ENCODE assay signal across 23 cellular contexts in the genomic region with DNA sequence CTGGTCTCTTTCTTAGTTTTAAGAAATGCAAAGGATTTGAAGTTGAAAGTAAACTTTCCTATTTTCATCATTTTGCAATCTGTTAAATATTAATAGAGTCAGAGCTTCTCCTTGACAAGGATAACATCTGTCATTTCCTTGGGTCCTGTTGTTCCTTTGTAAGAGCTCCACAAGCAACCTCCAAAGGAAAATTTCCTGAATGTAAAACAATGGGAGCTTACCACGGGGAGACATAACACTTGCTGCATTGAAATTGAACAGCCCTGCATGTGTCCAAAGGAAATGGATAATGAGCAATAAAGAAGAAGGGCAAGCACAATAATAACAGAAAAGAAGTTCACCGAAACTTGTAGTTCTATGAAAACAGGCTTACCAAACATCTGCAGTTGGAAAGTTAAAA. TPM values are rescaled to one million over a fixed set of nuclear protein-coding genes. Genes with fewer than 3 reads are reported as not detected.
DNase-seq lines count a peak whose midpoint lies in the region; ATAC-seq, FAIRE-seq and TF ChIP-seq lines count a peak whose summit lies in the region.
"Had no signal": no experiment of that assay in that cellular context is flagged by ENCODE, and none has a peak within 500 bp of the region (broad histone marks: within the 10 kb centered on the region; RNA-seq: fewer than 3 reads in every experiment).

No MANE protein-coding gene starts in this region.

- no peak overlapping the region for H2BK5ac ChIP-seq in mesenchymal stem cell (ENCODE audit: low read depth, low read length, poor library complexity, severe bottlenecking)

- H3K14ac ChIP-seq in mesenchymal stem cell (ENCODE audit: low read length in 2 of 2): no peak overlapping the region

- no peak for FAIRE-seq in A549 (lab: Jason Lieb, UNC)
- FAIRE-seq in kidney (lab: Jason Lieb, UNC): no peak
- FAIRE-seq: HTR-8/SVneo had no signal

- H3K27ac Mint-ChIP-seq in WTC11 (no peak overlapping the region), endothelial cell (ENCODE audit: unreplicated experiment) (no peak overlapping the region)
- H3K27ac Mint-ChIP-seq: CD8-positive, alpha-beta T cell; IgD-negative memory B cell; T-cell had no signal

- H2BK12ac ChIP-seq in mesenchymal stem cell (ENCODE audit: low read length in 2 of 2): no peak overlapping the region

- TF ChIP-seq EP300 in A549 (IDR thresholded peaks at IDR 0.05): no peak

- no peaks in the 10 kb centered on the region for H3K79me1 ChIP-seq in mesenchymal stem cell (replicated peaks; ENCODE audit: low read length, poor library complexity, severe bottlenecking)

- no peak overlapping the region for H2AK5ac ChIP-seq in mesenchymal stem cell (ENCODE audit: low read length, severe bottlenecking)

- H2AFZ ChIP-seq in mesenchymal stem cell (ENCODE audit: low read depth, low read length): no peak overlapping the region

- H3K4ac ChIP-seq in mesenchymal stem cell (ENCODE audit: low read depth in 1 of 2, low read length in 2 of 2): no peak overlapping the region

- TF ChIP-seq POLR2A in A549 (IDR thresholded peaks at IDR 0.05; ENCODE audit: low read length): no peak

- H2BK120ac ChIP-seq in mesenchymal stem cell (ENCODE audit: low read depth, low read length): no peak overlapping the region

- no peak overlapping the region for H3K23ac ChIP-seq in mesenchymal stem cell (ENCODE audit: low read length in 2 of 2)

- H3K9ac ChIP-seq in HUES48 (ENCODE audit: low read depth, low read length) (no peak overlapping the region), mesenchymal stem cell (ENCODE audit: low read length) (no peak overlapping the region), kidney (ENCODE audit: low read length in 2 of 2) (no peak overlapping the region)

- DNase-seq in A549 (ENCODE audit: low read depth in 1 of 2, low spot score in 1 of 2): no peak
- no peak for DNase-seq in WTC11 (ENCODE audit: low spot score)
- no peak for DNase-seq in mesenchymal stem cell
- DNase-seq in endothelial cell (ENCODE audit: low spot score): no peak
- no peak for DNase-seq in kidney
- no peak for DNase-seq in COLO668 (lab: John Stamatoyannopoulos, UW; ENCODE audit: unreplicated experiment)
- no peak for DNase-seq in cerebellum (ENCODE audit: low spot score)
- DNase-seq: AML-193; C1 segment of cervical spinal cord; CD8-positive, alpha-beta T cell; DMS79 treated with DMSO at 0.1 percent for 48 hours; NCI-H187 treated with DMSO at 0.1 percent for 48 hours; NCI-H2107; NCI-H226; NCI-H82; SIG-M5; T-cell had no signal

- no peak overlapping the region for H4K8ac ChIP-seq in mesenchymal stem cell (ENCODE audit: low read length)

- H3K36me3 ChIP-seq in HUES48 (ENCODE audit: control insufficient read depth, insufficient read depth, low read length) (no peaks in the 10 kb centered on the region), mesenchymal stem cell (ENCODE audit: control insufficient read depth in 1 of 2, insufficient read depth in 2 of 2, low read depth in 1 of 2, low read length in 2 of 2) (no peaks in the 10 kb centered on the region), kidney (ENCODE audit: control insufficient read depth in 1 of 2, insufficient read depth in 2 of 2, low read length in 2 of 2) (no peaks in the 10 kb centered on the region)
- H3K36me3 ChIP-seq: HAP-1 had no signal

- H3K4me3 Mint-ChIP-seq in WTC11 (no peak overlapping the region), endothelial cell (ENCODE audit: unreplicated experiment) (no peak overlapping the region)
- H3K4me3 Mint-ChIP-seq: CD8-positive, alpha-beta T cell; IgD-negative memory B cell; T-cell had no signal

- H3K36me3 Mint-ChIP-seq in WTC11 (peaks cover 11% of the 10 kb centered on the region), endothelial cell (ENCODE audit: low read depth, unreplicated experiment) (no peaks in the 10 kb centered on the region)
- H3K36me3 Mint-ChIP-seq: CD8-positive, alpha-beta T cell; IgD-negative memory B cell; T-cell had no signal

- TF ChIP-seq CTCF in A549 (IDR thresholded peaks at IDR 0.05) (no peak), WTC11 (IDR thresholded peaks at IDR 0.05) (no peak), endothelial cell (IDR thresholded peaks at IDR 0.05; ENCODE audit: unreplicated experiment) (no peak), kidney (IDR thresholded peaks at IDR 0.05; ENCODE audit: borderline replicate concordance, extremely low read depth, insufficient read depth) (no peak)

- H3K18ac ChIP-seq in mesenchymal stem cell (ENCODE audit: low read depth in 1 of 2, low read length in 2 of 2): peak overlapping the region in 1 of 2 experiments; percentile 62

- H3K4me1 Mint-ChIP-seq in WTC11 (peaks cover 55% of the 10 kb centered on the region), endothelial cell (ENCODE audit: unreplicated experiment) (peaks cover 41% of the 10 kb centered on the region)
- H3K4me1 Mint-ChIP-seq: T-cell had no signal

- H3K4me2 ChIP-seq in A549 (peak overlapping the region; percentile 30), mesenchymal stem cell (ENCODE audit: low read length, poor library complexity, severe bottlenecking) (no peak overlapping the region)

- H3K27me3 Mint-ChIP-seq in WTC11 (ENCODE audit: low read depth) (peaks cover 3% of the 10 kb centered on the region; the same call in 1 of the 2 replicates), endothelial cell (ENCODE audit: unreplicated experiment) (peaks cover 6% of the 10 kb centered on the region)

- H2BK15ac ChIP-seq in mesenchymal stem cell (ENCODE audit: low read depth, poor library complexity, severe bottlenecking): no peak overlapping the region

- no peak for TF ChIP-seq RAD21 in A549 (conservative IDR thresholded peaks at IDR 0.05 in 1 of 2, IDR thresholded peaks at IDR 0.05 in 1 of 2)

- WGBS in A549 (ENCODE audit: missing lambda C conversion rate): 52% methylated on average over 2 of the region's 2 CpGs
- 0% methylated on average over 1 of the region's 2 CpGs for WGBS in mesenchymal stem cell

- H3K9me3 ChIP-seq in A549: no peaks in the 10 kb centered on the region
- H3K9me3 ChIP-seq in HUES48 (ENCODE audit: control insufficient read depth, insufficient read depth, low read length): 0 out of 2 replicates have a peak, but pooled peaks cover 4% of the 10 kb centered on the region
- H3K9me3 ChIP-seq in mesenchymal stem cell (ENCODE audit: control insufficient read depth, low read length): no peaks in the 10 kb centered on the region
- no peaks in the 10 kb centered on the region for H3K9me3 ChIP-seq in kidney (ENCODE audit: control insufficient read depth in 1 of 2, low read length in 2 of 2)
- H3K9me3 ChIP-seq: HAP-1 had no signal

- POLR2A ChIA-PET in A549 (lab: Yijun Ruan, JAX) (no interaction called here), WTC11 (lab: Charles Lee) (no interaction called here)

- CTCF ChIA-PET in A549 (lab: Yijun Ruan, JAX): no interaction called here
- CTCF ChIA-PET in WTC11 (lab: Charles Lee): interaction anchor here (0.7 to 0.9 kb wide), 2 partner anchors 26 to 42 kb away, joined by 3 read pairs; partner anchors contain the start of gene SCG2

- H3K27me3 ChIP-seq in HUES48 (ENCODE audit: control insufficient read depth, insufficient read depth, low read length): no peaks in the 10 kb centered on the region
- peaks cover 0 to 3% of the 10 kb centered on the region in 2 experiments for H3K27me3 ChIP-seq in mesenchymal stem cell (ENCODE audit: control insufficient read depth in 1 of 2, insufficient read depth in 1 of 2, low read length in 2 of 2)

- peak overlapping the region in 1 of 2 experiments; percentile 40; a peak in 1 of 6 replicates for H3K27ac ChIP-seq in A549
- H3K27ac ChIP-seq in HUES48 (ENCODE audit: low read depth, low read length): peak overlapping the region; percentile 66
- H3K27ac ChIP-seq in mesenchymal stem cell (ENCODE audit: low read length, poor library complexity, severe bottlenecking): peak overlapping the region; percentile 44
- no peak overlapping the region for H3K27ac ChIP-seq in kidney (ENCODE audit: low read depth in 2 of 2, low read length in 2 of 2)
- H3K27ac ChIP-seq: 22Rv1 had no signal

- no peak for ATAC-seq in A549
- peak; percentile 52 for ATAC-seq in WTC11
- ATAC-seq: CD8-positive, alpha-beta T cell; Panc1; T-cell had no signal

- H3K9me3 Mint-ChIP-seq in WTC11 (peaks cover 10% of the 10 kb centered on the region), endothelial cell (ENCODE audit: unreplicated experiment) (no peaks in the 10 kb centered on the region)
- H3K9me3 Mint-ChIP-seq: CD8-positive, alpha-beta T cell had no signal

- H3K4me3 ChIP-seq in A549 (no peak overlapping the region), HUES48 (ENCODE audit: low read depth, low read length) (no peak overlapping the region), mesenchymal stem cell (ENCODE audit: insufficient read depth in 1 of 2, low read depth in 1 of 2, low read length in 2 of 2) (no peak overlapping the region), kidney (ENCODE audit: low read length in 2 of 2) (no peak overlapping the region)
- H3K4me3 ChIP-seq: HAP-1 had no signal

- intact Hi-C loops in kidney (cut with DNase I): no loop called here

- H4K91ac ChIP-seq in mesenchymal stem cell (ENCODE audit: low read length): no peak overlapping the region

- peaks cover 26% of the 10 kb centered on the region for H3K4me1 ChIP-seq in A549
- H3K4me1 ChIP-seq in HUES48 (ENCODE audit: control insufficient read depth, insufficient read depth, low read length): peaks cover 22% of the 10 kb centered on the region
- H3K4me1 ChIP-seq in mesenchymal stem cell (ENCODE audit: control insufficient read depth, insufficient read depth, low read depth, low read length): peaks cover 6% of the 10 kb centered on the region
- H3K4me1 ChIP-seq in kidney (ENCODE audit: control insufficient read depth in 1 of 2, insufficient read depth in 1 of 2, low read depth in 1 of 2, low read length in 2 of 2): peaks cover 0 to 2% of the 10 kb centered on the region in 2 donors

TF ChIP-seq in A549, 52 proteins besides CTCF, POLR2A, EP300 and RAD21 (continues in another document):
- no peak for TF ChIP-seq CHD4 (IDR thresholded peaks at IDR 0.05; ENCODE audit: borderline replicate concordance)
- TF ChIP-seq EHF (CRISPR knock-in tag; IDR thresholded peaks at IDR 0.05): no peak

TF ChIP-seq in WTC11, 78 proteins besides CTCF, POLR2A, EP300 and RAD21 (continues in another document):
- TF ChIP-seq TEAD1 (CRISPR knock-in tag; IDR thresholded peaks at IDR 0.05): peak; percentile 29; the same call in 1 of the 2 replicates

RNA-seq across cellular contexts. Expression of gene SCG2, which starts 42.0 kb away (rescaled TPM):
- polyA plus RNA-seq in A549 (2011; rRNA removed): 10.2 and 11.6 TPM in 2 replicates
- polyA plus RNA-seq in A549 (2012; cell fraction: cytosol; rRNA removed): 0.82 and 0.93 TPM in 2 replicates
- 0.37 and 0.77 TPM in 2 replicates for polyA plus RNA-seq in A549 (2012; cell fraction: nucleus; rRNA removed)
- 0.42 to 0.84 TPM (median 0.76 TPM) in 3 replicates for polyA plus RNA-seq in A549 (2017; fragmentation: RNase III; extraction: RNeasy Plus Mini Kit Qiagen cat#74134 plus additional on column Dnase treatment)
- 0.68 and 1.7 TPM in 2 replicates for polyA minus RNA-seq in A549 (2011; rRNA and poly(A)+ RNA removed)
- total RNA-seq in WTC11 (2021): 0.07 to 0.23 TPM (median 0.11 TPM) in 3 replicates
- polyA plus RNA-seq in mesenchymal stem cell (2013, experiment 1 of 2): 104 TPM
- polyA plus RNA-seq in mesenchymal stem cell (2013, experiment 2 of 2): 104 TPM
- 0.23 TPM for total RNA-seq in endothelial cell (ENCODE audit: unreplicated experiment)
- total RNA-seq in kidney: 0.57 TPM
- polyA plus RNA-seq in kidney (ENCODE audit: insufficient read depth, low read depth, low replicate concordance): 0.30 TPM
- total RNA-seq in cerebellum: 31.7 TPM
- total RNA-seq: CD8-positive, alpha-beta T cell; T-cell had no signal
- polyA plus RNA-seq: IgD-negative memory B cell had no signal

Comparison
In these comparisons a context has a peak if more than half of its experiments do, and no peak if none do; other contexts are left out.
1. H3K27ac ChIP-seq: peak in HUES48 (single experiment) and mesenchymal stem cell (single experiment); none in kidney (0 of 2).
2. RNA of gene SCG2, which starts 42.0 kb away (total RNA-seq): 31.7 TPM in cerebellum (single experiment); 0.57 TPM in kidney (single experiment), 0.23 TPM in endothelial cell (single experiment) and 0.07 to 0.23 TPM in WTC11; every median in the first group is over 10 times any median in the second.